In the genomic region with DNA sequence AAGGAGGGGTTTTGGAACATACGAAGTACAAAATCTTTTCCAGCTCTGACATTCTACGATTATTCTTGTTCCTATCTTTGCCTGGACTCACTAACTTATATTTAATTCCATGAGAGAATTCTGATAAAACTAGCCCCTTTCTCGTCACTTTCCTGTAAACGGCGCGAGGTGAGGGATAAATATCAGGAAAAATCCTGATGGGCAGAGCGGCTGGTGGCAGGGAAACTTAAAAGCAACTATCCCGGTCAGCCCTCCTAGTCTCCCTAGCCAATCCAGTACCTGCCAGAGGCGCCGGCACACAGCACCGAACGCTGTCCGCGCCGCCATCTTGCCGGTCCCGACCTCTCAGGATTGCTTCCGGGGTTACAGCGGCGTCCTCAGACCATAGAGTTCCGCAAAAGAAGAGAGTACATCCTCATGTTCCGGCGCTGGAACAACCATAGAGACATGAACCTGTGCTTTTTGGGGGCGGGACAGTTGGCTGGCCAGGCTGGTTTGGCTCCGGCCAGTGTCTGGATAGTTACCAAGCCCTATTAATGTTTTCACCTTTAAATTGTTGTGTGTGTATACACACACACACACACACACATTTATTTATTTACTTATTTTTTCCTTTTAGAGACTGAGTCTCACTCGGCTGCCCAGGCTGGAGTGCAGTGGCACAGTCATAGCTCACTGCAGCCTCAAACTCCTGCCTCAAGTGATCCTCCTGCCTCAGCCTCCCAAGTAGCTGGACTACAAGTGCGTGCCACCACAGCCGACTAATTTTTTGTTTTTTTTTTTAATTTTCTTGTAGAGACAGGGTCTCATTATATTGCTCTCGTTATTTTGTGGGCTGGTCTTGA, we compare ENCODE assay signal across 8 cellular contexts. TPM values are rescaled to one million over a fixed set of nuclear protein-coding genes. Genes with fewer than 3 reads are reported as not detected.
DNase-seq lines count a peak whose midpoint lies in the region; ATAC-seq, FAIRE-seq and TF ChIP-seq lines count a peak whose summit lies in the region.

A gene (minus strand): TSS at position 339 of the 845 bp plus-strand sequence. CDS start 12 bp downstream, at position 327.

- no peaks in the 10 kb centered on the region for H3K27me3 Mint-ChIP-seq in natural killer cell treated with Interleukin-12 subunit alpha and Interleukin-12 subunit beta and Interleukin-15 and Interleukin-18, amount 100 ng/mL, for 72 hours

- H2AFZ ChIP-seq in Loucy (ENCODE audit: low read length), result peak within 1 kb of the TSS; percentile 96

- peak within 1 kb of the TSS; percentile 92 to 98 for H3K27ac Mint-ChIP-seq in natural killer cell treated with Interleukin-12 subunit alpha and Interleukin-12 subunit beta and Interleukin-15 and Interleukin-18, amount 100 ng/mL, for 72 hours

- H3K9ac ChIP-seq in Loucy (ENCODE audit: low read depth, low read length, poor library complexity, severe bottlenecking), result peak within 1 kb of the TSS; percentile 89

- no peaks in the 10 kb centered on the region for H3K9me3 Mint-ChIP-seq in natural killer cell treated with Interleukin-12 subunit alpha and Interleukin-12 subunit beta and Interleukin-15 and Interleukin-18, amount 100 ng/mL, for 72 hours

- H3K79me2 ChIP-seq in Loucy (ENCODE audit: insufficient read depth, low read length), result peaks cover 26% of the 10 kb centered on the region

- peak within 1 kb of the TSS; percentile 96 for H3K4me3 Mint-ChIP-seq in natural killer cell treated with Interleukin-12 subunit alpha and Interleukin-12 subunit beta and Interleukin-15 and Interleukin-18, amount 100 ng/mL, for 72 hours

- no peak for TF ChIP-seq CTCF in Loucy (conservative IDR thresholded peaks at IDR 0.05; ENCODE audit: low read length)
- TF ChIP-seq CTCF in fibroblast of pulmonary artery (IDR thresholded peaks at IDR 0.05; ENCODE audit: low read length, missing control alignments), result no peak

- H3K4me2 ChIP-seq in Loucy (ENCODE audit: low read depth, low read length, poor library complexity, severe bottlenecking), result peak within 1 kb of the TSS; percentile 82

- H3K9me2 ChIP-seq in Loucy (replicated peaks; ENCODE audit: low read depth, low read length), result no peaks in the 10 kb centered on the region

- no peaks in the 10 kb centered on the region for H3F3A ChIP-seq in Loucy (ENCODE audit: low read depth)

- peak within 1 kb of the TSS; percentile 90 for H3K4me3 ChIP-seq in Loucy (ENCODE audit: low read length, poor library complexity, severe bottlenecking)
- peak within 1 kb of the TSS; percentile 89 for H3K4me3 ChIP-seq in fibroblast of pulmonary artery (replicated peaks; ENCODE audit: low read depth, low read length)

- peak; percentile 97 for FAIRE-seq in H54 (lab: Jason Lieb, UNC)

- peaks cover 11% of the 10 kb centered on the region; the same call in 1 of the 2 replicates for H3K36me3 ChIP-seq in Loucy (ENCODE audit: insufficient read depth, low read length)

- no peaks in the 10 kb centered on the region for H4K20me1 ChIP-seq in Loucy (ENCODE audit: insufficient read depth, low read length, poor library complexity, severe bottlenecking)

- H3K4me1 ChIP-seq in Loucy (ENCODE audit: insufficient read depth, low read length, poor library complexity, severe bottlenecking), result peaks cover 9% of the 10 kb centered on the region

- H3K4me1 Mint-ChIP-seq in natural killer cell treated with Interleukin-12 subunit alpha and Interleukin-12 subunit beta and Interleukin-15 and Interleukin-18, amount 100 ng/mL, for 72 hours (ENCODE audit: low read depth in 2 of 2), result peaks cover 11 to 17% of the 10 kb centered on the region in 2 donors

- H3K36me3 Mint-ChIP-seq in natural killer cell treated with Interleukin-12 subunit alpha and Interleukin-12 subunit beta and Interleukin-15 and Interleukin-18, amount 100 ng/mL, for 72 hours, result peaks cover 10% of the 10 kb centered on the region

- no peaks in the 10 kb centered on the region for H3K27me3 ChIP-seq in Loucy (ENCODE audit: insufficient read depth, low read length, poor library complexity, severe bottlenecking)

- ATAC-seq in natural killer cell treated with Interleukin-12 subunit alpha and Interleukin-12 subunit beta and Interleukin-15 and Interleukin-18, amount 100 ng/mL, for 72 hours, result peak; percentile 100
- ATAC-seq in stimulated activated naive CD8-positive, alpha-beta T cell treated with anti-CD3 and anti-CD28 coated beads, Interleukin-15, Interleukin-2, amounts not matched to agents 100 U/mL and 50 U/mL, for 24 hours, result peak; percentile 100

- TF ChIP-seq POLR2A in H54 (IDR thresholded peaks at IDR 0.05; ENCODE audit: low read depth, low read length) (peak; percentile 77), Raji (IDR thresholded peaks at IDR 0.05; ENCODE audit: insufficient read depth, low read depth, low read length) (peak; percentile 90)

- DNase-seq in EL, result peak; percentile 96
- peak; percentile 49 for DNase-seq in H54 (ENCODE audit: insufficient read length, low spot score)
- DNase-seq in activated T-helper 9 cell treated with anti-CD3 and anti-CD28 coated beads, Interleukin-2, amount 50 U/mL, for 16 hours (ENCODE audit: low read depth), result peak; percentile 83
- peak; percentile 97 for DNase-seq in fibroblast of pulmonary artery (ENCODE audit: low read depth)
- peak; percentile 93 for DNase-seq in natural killer cell treated with Interleukin-12 subunit alpha and Interleukin-12 subunit beta and Interleukin-15 and Interleukin-18, amount 100 ng/mL, for 72 hours (ENCODE audit: low spot score)
- DNase-seq in stimulated activated naive CD8-positive, alpha-beta T cell treated with anti-CD3 and anti-CD28 coated beads, Interleukin-15, Interleukin-2, amounts not matched to agents 100 U/mL and 50 U/mL, for 24 hours, result peak; percentile 90

- no peaks in the 10 kb centered on the region for H3K9me3 ChIP-seq in Loucy (ENCODE audit: insufficient read depth, low read depth, low read length)

RNA-seq across cellular contexts. Expression of the gene that starts here (rescaled TPM):
- 10 to 100 TPM; 35.1 to 35.6 TPM for total RNA-seq in natural killer cell treated with Interleukin-12 subunit alpha and Interleukin-12 subunit beta and Interleukin-15 and Interleukin-18, amount 100 ng/mL, for 72 hours

Comparison
In these comparisons a context has a peak if more than half of its experiments do, and no peak if none do; other contexts are left out.
1. Peak in every context shown above with its lines: DNase-seq, ATAC-seq and H3K4me3 ChIP-seq.